Comparison of ENCODE assay signal across 21 cellular contexts in the genomic region with DNA sequence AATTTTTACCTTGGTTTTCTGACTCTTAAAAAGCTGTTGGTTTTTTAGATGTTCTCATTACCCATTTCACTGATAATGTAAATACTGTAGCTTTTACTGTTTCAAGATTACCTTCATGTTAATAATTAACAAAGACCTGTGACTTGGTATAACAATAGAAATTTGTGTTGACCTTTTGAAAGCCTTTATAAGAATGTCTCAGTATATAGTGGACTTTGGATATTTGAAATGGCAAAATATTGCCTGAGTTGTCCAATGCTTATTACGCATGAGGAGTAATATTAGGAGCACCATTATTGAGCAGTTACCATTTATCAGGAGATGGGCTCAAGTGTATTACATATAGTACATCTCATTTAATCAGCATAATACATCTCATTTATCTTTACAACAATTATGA. TPM values are rescaled to one million over a fixed set of nuclear protein-coding genes. Genes with fewer than 3 reads are reported as not detected.
DNase-seq lines count a peak whose midpoint lies in the region; ATAC-seq, FAIRE-seq and TF ChIP-seq lines count a peak whose summit lies in the region.
"Had no signal": no experiment of that assay in that cellular context is flagged by ENCODE, and none has a peak within 500 bp of the region (broad histone marks: within the 10 kb centered on the region; RNA-seq: fewer than 3 reads in every experiment).

No MANE protein-coding gene starts in this region.

- no TSS peak for BruUV-seq in HepG2 (replicated peaks; lab: Mats Ljungman, UMichigan)

- no peak overlapping the region; a peak in 1 of 6 replicates for H3K4me3 ChIP-seq in HepG2 (replicated peaks in 1 of 3; ENCODE audit: insufficient read depth in 1 of 3, low read depth in 2 of 3, low read length in 3 of 3)
- no peak overlapping the region for H3K4me3 ChIP-seq in right lobe of liver
- H3K4me3 ChIP-seq in tibial nerve: no peak overlapping the region
- H3K4me3 ChIP-seq: GM23338, MG63 had no signal

- no peak overlapping the region for H2AFZ ChIP-seq in HepG2 (ENCODE audit: low read length)
- H2AFZ ChIP-seq: GM23338 had no signal

- FAIRE-seq in HepG2 (lab: Jason Lieb, UNC): no peak
- FAIRE-seq: GM12892 had no signal

- no peak overlapping the region for H3K9ac ChIP-seq in HepG2 (ENCODE audit: insufficient read depth, low read depth, low read length)

- no peaks in the 10 kb centered on the region for H3K27me3 ChIP-seq in HepG2 (ENCODE audit: control insufficient read depth in 1 of 2, insufficient read depth in 2 of 2, low read length in 2 of 2)
- H3K27me3 ChIP-seq in right lobe of liver: no peaks in the 10 kb centered on the region
- H3K27me3 ChIP-seq in tibial nerve: no peaks in the 10 kb centered on the region
- H3K27me3 ChIP-seq: MG63 had no signal

- peak overlapping the region; percentile 54; the same call in 1 of the 2 replicates for H3K4me2 ChIP-seq in HepG2 (ENCODE audit: low read depth, low read length)
- H3K4me2 ChIP-seq: GM23338 had no signal

- no peak for TF ChIP-seq RAD21 in HepG2 (CRISPR knock-in tag; IDR thresholded peaks at IDR 0.05)

- WGBS in HepG2 (ENCODE audit: low lambda C conversion rate): 71% methylated on average over 1 of the region's 1 CpG
- WGBS in right lobe of liver (ENCODE audit: insufficient coverage, low coverage, low lambda C conversion rate, missing lambda C conversion rate): 100% methylated on average over 1 of the region's 1 CpG
- 96 to 97% methylated on average over 1 of the region's 1 CpG for WGBS in tibial nerve, 2 donors

- DNase-seq in HepG2 (ENCODE audit: low spot score) (peak; percentile 84), right lobe of liver (no peak), SW480 (ENCODE audit: low spot score) (peak; percentile 9), left colon (no peak), mesenteric fat pad (ENCODE audit: low spot score) (no peak), tibial nerve (ENCODE audit: low spot score in 2 of 2) (no peak)
- DNase-seq: DND-41, HCEC 1CT, Kasumi-1, MG63, NCI-H1417, NCI-H1694 treated with DMSO at 0.1 percent for 48 hours, NCI-H2081 treated with DMSO at 0.1 percent for 48 hours, NCI-H2171 treated with DMSO at 0.1 percent for 48 hours, NCI-H524 treated with DMSO at 0.1 percent for 48 hours, NCI-H82, Right ventricle myocardium superior had no signal

- peak in 1 of 2 experiments; percentile 51; a peak in 1 of 4 replicates for TF ChIP-seq EP300 in HepG2 (IDR thresholded peaks at IDR 0.05; ENCODE audit: low read depth in 2 of 2, low read length in 2 of 2)
- TF ChIP-seq EP300 in HepG2 (CRISPR knock-in tag; IDR thresholded peaks at IDR 0.05; ENCODE audit: borderline replicate concordance): no peak
- TF ChIP-seq EP300 in tibial nerve (IDR thresholded peaks at IDR 0.05): no peak

- H3K36me3 ChIP-seq in HepG2 (replicated peaks in 1 of 2; ENCODE audit: control insufficient read depth in 1 of 2, insufficient read depth in 2 of 2, low read length in 2 of 2) (no peaks in the 10 kb centered on the region; a peak in 2 of 5 replicates), right lobe of liver (no peaks in the 10 kb centered on the region), tibial nerve (peaks cover 0 to 15% (median 0%) of the 10 kb centered on the region in 3 donors)
- H3K36me3 ChIP-seq: MG63 had no signal

- in situ Hi-C loops in HepG2 (cut with HindIII; ENCODE audit: extremely low pct_ligation_motif_present, low pct_unique_long_range_greater_than_20kb): no loop called here

- no peak for TF ChIP-seq CTCF in HepG2 (CRISPR knock-in tag; IDR thresholded peaks at IDR 0.05)
- TF ChIP-seq CTCF in right lobe of liver (IDR thresholded peaks at IDR 0.05): no peak
- TF ChIP-seq CTCF in tibial nerve (IDR thresholded peaks at IDR 0.05): no peak

- H3K4me1 ChIP-seq in HepG2 (ENCODE audit: insufficient read depth, low read length): peaks cover 21% of the 10 kb centered on the region
- no peaks in the 10 kb centered on the region for H3K4me1 ChIP-seq in right lobe of liver
- no peaks in the 10 kb centered on the region for H3K4me1 ChIP-seq in tibial nerve

- H3K79me2 ChIP-seq in HepG2 (ENCODE audit: insufficient read depth, low read length): peaks cover 9% of the 10 kb centered on the region

- H3K9me3 ChIP-seq in HepG2 (ENCODE audit: low read length): no peaks in the 10 kb centered on the region
- no peaks in the 10 kb centered on the region for H3K9me3 ChIP-seq in right lobe of liver
- no peaks in the 10 kb centered on the region for H3K9me3 ChIP-seq in tibial nerve
- H3K9me3 ChIP-seq: MG63 had no signal

- intact Hi-C loops in HepG2 (cut with micrococcal nuclease; ENCODE audit: unreplicated experiment) (no loop called here), right lobe of liver (cut with DNase I) (no loop called here), left colon (cut with DNase I, micrococcal nuclease) (no loop called here)

- peak overlapping the region; percentile 30 for H3K27ac ChIP-seq in HepG2 (ENCODE audit: extremely low read length, insufficient read depth, low read length)
- H3K27ac ChIP-seq in right lobe of liver: no peak overlapping the region
- H3K27ac ChIP-seq in tibial nerve: no peak overlapping the region

- ATAC-seq in HepG2 (peak; percentile 78), right lobe of liver (no peak), left colon (peak; percentile 90), HG03175 (IDR thresholded peaks at IDR 0.05; ENCODE audit: unreplicated experiment) (no peak), GM19023 (IDR thresholded peaks at IDR 0.05; ENCODE audit: unreplicated experiment) (no peak)
- ATAC-seq: GM23338 had no signal

- no peaks in the 10 kb centered on the region for H4K20me1 ChIP-seq in HepG2 (ENCODE audit: insufficient read depth, low read length)

- CTCF ChIA-PET in HepG2 (lab: Yijun Ruan, JAX; ENCODE audit: low intra/inter-chr PET ratio, low total read pairs): no interaction called here

- no peak for TF ChIP-seq POLR2A in HepG2 (IDR thresholded peaks at IDR 0.05; ENCODE audit: insufficient read depth in 1 of 2, low read depth in 2 of 2, low read length in 2 of 2)
- TF ChIP-seq POLR2A in right lobe of liver (IDR thresholded peaks at IDR 0.05): no peak
- no peak for TF ChIP-seq POLR2A in tibial nerve (IDR thresholded peaks at IDR 0.05)

- POLR2A ChIA-PET in HepG2 (lab: Yijun Ruan, JAX): no interaction called here

TF ChIP-seq in HepG2, 621 proteins besides CTCF, POLR2A, EP300 and RAD21 (continues in another document):
- TF ChIP-seq ZNF891 (CRISPR knock-in tag; IDR thresholded peaks at IDR 0.05): no peak
- no peak for TF ChIP-seq ATF7-NPFF (CRISPR knock-in tag; IDR thresholded peaks at IDR 0.05; ENCODE audit: low read depth)

RNA-seq across cellular contexts. Expression of gene FKTN, which starts 50.8 kb away (rescaled TPM):
- total RNA-seq in HepG2 (2016; rRNA removed; fragmentation: Illumina TruSeq; extraction: Trizol) (13.5 and 15.2 TPM in 2 replicates), right lobe of liver (1 to 10 TPM; 4.5 to 9.8 (median 7.2) TPM), left colon (10 to 100 TPM; 11.9 to 15.7 TPM), mesenteric fat pad (13.5 TPM), tibial nerve (10 to 100 TPM in 3 of 4 donors, 1 to 10 TPM in 1; 8.6 to 18.2 (median 14.0) TPM)
- total RNA-seq in HepG2 (2016; cell fraction: cytosol; rRNA removed; fragmentation: Illumina TruSeq; extraction: Trizol; ENCODE audit: low read depth): 2.3 and 2.4 TPM in 2 replicates
- total RNA-seq in HepG2 (2016; cell fraction: insoluble cytoplasmic fraction; rRNA removed; fragmentation: Illumina TruSeq; extraction: Trizol): 13.0 and 13.9 TPM in 2 replicates
- total RNA-seq in HepG2 (2016; cell fraction: membrane; rRNA removed; fragmentation: Illumina TruSeq; extraction: Trizol): 3.4 and 6.2 TPM in 2 replicates
- 29.5 and 32.0 TPM in 2 replicates for total RNA-seq in HepG2 (2016; cell fraction: nucleus; rRNA removed; fragmentation: Illumina TruSeq; extraction: Trizol)
- polyA plus RNA-seq in HepG2 (2011; rRNA removed): 6.0 and 7.9 TPM in 2 replicates
- polyA plus RNA-seq in HepG2 (2011; cell fraction: cytosol; rRNA removed): 2.5 and 4.1 TPM in 2 replicates
- polyA plus RNA-seq in HepG2 (2011; cell fraction: nucleus; rRNA removed): 6.7 and 8.6 TPM in 2 replicates
- polyA plus RNA-seq in HepG2 (2012): 7.5 and 8.4 TPM in 2 replicates
- 0.49 and 0.57 TPM in 2 replicates for polyA plus RNA-seq in HepG2 (2016; cell fraction: cytosol; fragmentation: Illumina TruSeq; extraction: Trizol; ENCODE audit: low read depth)
- polyA plus RNA-seq in HepG2 (2016; cell fraction: insoluble cytoplasmic fraction; fragmentation: Illumina TruSeq; extraction: Trizol; ENCODE audit: low read depth): 7.3 and 7.7 TPM in 2 replicates
- 1.0 and 1.5 TPM in 2 replicates for polyA plus RNA-seq in HepG2 (2016; cell fraction: membrane; fragmentation: Illumina TruSeq; extraction: Trizol; ENCODE audit: low read depth)
- polyA plus RNA-seq in HepG2 (2016; cell fraction: nucleus; fragmentation: Illumina TruSeq; extraction: Trizol; ENCODE audit: insufficient read depth, low read depth): 16.1 and 16.6 TPM in 2 replicates
- polyA minus RNA-seq in HepG2 (2011; rRNA and poly(A)+ RNA removed; ENCODE audit: low replicate concordance): 10.7 and 19.3 TPM in 2 replicates
- polyA minus RNA-seq in HepG2 (2011; cell fraction: cytosol; rRNA and poly(A)+ RNA removed): 5.7 and 5.8 TPM in 2 replicates
- polyA minus RNA-seq in HepG2 (2011; cell fraction: nucleus; rRNA and poly(A)+ RNA removed): 24.7 and 35.3 TPM in 2 replicates

RNA-seq across cellular contexts. Expression of gene FSD1L, which starts 59.3 kb away (rescaled TPM):
- 2.8 and 5.1 TPM in 2 replicates for total RNA-seq in HepG2 (2016; rRNA removed; fragmentation: Illumina TruSeq; extraction: Trizol)
- total RNA-seq in HepG2 (2016; cell fraction: cytosol; rRNA removed; fragmentation: Illumina TruSeq; extraction: Trizol; ENCODE audit: low read depth): 4.7 and 6.0 TPM in 2 replicates
- 3.0 and 5.1 TPM in 2 replicates for total RNA-seq in HepG2 (2016; cell fraction: insoluble cytoplasmic fraction; rRNA removed; fragmentation: Illumina TruSeq; extraction: Trizol)
- 2.3 and 2.5 TPM in 2 replicates for total RNA-seq in HepG2 (2016; cell fraction: membrane; rRNA removed; fragmentation: Illumina TruSeq; extraction: Trizol)
- total RNA-seq in HepG2 (2016; cell fraction: nucleus; rRNA removed; fragmentation: Illumina TruSeq; extraction: Trizol): 23.8 and 25.5 TPM in 2 replicates
- 4.1 and 4.2 TPM in 2 replicates for polyA plus RNA-seq in HepG2 (2011; rRNA removed)
- polyA plus RNA-seq in HepG2 (2011; cell fraction: cytosol; rRNA removed): 0.66 and 0.76 TPM in 2 replicates
- 5.8 and 9.2 TPM in 2 replicates for polyA plus RNA-seq in HepG2 (2011; cell fraction: nucleus; rRNA removed)
- polyA plus RNA-seq in HepG2 (2012): 6.1 and 6.9 TPM in 2 replicates
- 0.33 and 0.41 TPM in 2 replicates for polyA plus RNA-seq in HepG2 (2016; cell fraction: cytosol; fragmentation: Illumina TruSeq; extraction: Trizol; ENCODE audit: low read depth)
- 1.8 and 2.1 TPM in 2 replicates for polyA plus RNA-seq in HepG2 (2016; cell fraction: insoluble cytoplasmic fraction; fragmentation: Illumina TruSeq; extraction: Trizol; ENCODE audit: low read depth)
- 0.48 and 0.66 TPM in 2 replicates for polyA plus RNA-seq in HepG2 (2016; cell fraction: membrane; fragmentation: Illumina TruSeq; extraction: Trizol; ENCODE audit: low read depth)
- polyA plus RNA-seq in HepG2 (2016; cell fraction: nucleus; fragmentation: Illumina TruSeq; extraction: Trizol; ENCODE audit: insufficient read depth, low read depth): 13.2 and 14.2 TPM in 2 replicates
- 1.7 and 3.3 TPM in 2 replicates for polyA minus RNA-seq in HepG2 (2011; rRNA and poly(A)+ RNA removed; ENCODE audit: low replicate concordance)
- 1.8 and 2.5 TPM in 2 replicates for polyA minus RNA-seq in HepG2 (2011; cell fraction: cytosol; rRNA and poly(A)+ RNA removed)
- polyA minus RNA-seq in HepG2 (2011; cell fraction: nucleus; rRNA and poly(A)+ RNA removed): 89.1 and 107 TPM in 2 replicates
- total RNA-seq in right lobe of liver: 1 to 10 TPM in 5 of 6 experiments, under 1 TPM in 1; 0.46 to 2.0 (median 1.3) TPM
- total RNA-seq in left colon: 1 to 10 TPM; 3.8 to 7.8 TPM
- total RNA-seq in mesenteric fat pad: 5.1 TPM
- 10 to 100 TPM in 1 of 4 donors, 1 to 10 TPM in 3; 2.9 to 13.2 (median 6.0) TPM for total RNA-seq in tibial nerve

Comparison
In these comparisons a context has a peak if more than half of its experiments do, and no peak if none do; other contexts are left out.
1. ATAC-seq: peak in HepG2 (single experiment) and left colon (single experiment); none in right lobe of liver (0 of 4), HG03175 (single experiment) and GM19023 (single experiment).
2. DNase-seq: peak in HepG2 (single experiment) and SW480 (single experiment); none in right lobe of liver (0 of 3), left colon (0 of 2), mesenteric fat pad (single experiment) and tibial nerve (0 of 2).